21 cellular contexts compared by ENCODE assay signal in genomic region chr1:209936125-209936524, GRCh38. TPM values are rescaled to one million over a fixed set of nuclear protein-coding genes. Genes with fewer than 3 reads are reported as not detected.
"Had no signal": no experiment of that assay in that cellular context is flagged by ENCODE, and none has a peak within 500 bp of the region (broad histone marks: within the 10 kb centered on the region; RNA-seq: fewer than 3 reads in every experiment).

No MANE protein-coding gene starts in this region.

- ATAC-seq: effector memory CD8-positive, alpha-beta T cell; foreskin keratinocyte; gastroesophageal sphincter; heart right ventricle; left cardiac atrium; left lung; left ventricle myocardium superior; lower lobe of right lung; mucosa of descending colon had no signal

- H3K4me3 ChIP-seq: colonic mucosa, esophagus muscularis mucosa, gastroesophageal sphincter, heart right ventricle, left lung, lower lobe of right lung, mucosa of descending colon had no signal

- H3K36me3 ChIP-seq: colonic mucosa, esophagus muscularis mucosa, gastroesophageal sphincter, heart right ventricle, left lung, lower lobe of right lung had no signal

- FAIRE-seq: endothelial cell of umbilical vein, frontal cortex, keratinocyte had no signal

- H3K9me3 ChIP-seq: colonic mucosa, esophagus muscularis mucosa, gastroesophageal sphincter, heart right ventricle, left lung, lower lobe of right lung, mucosa of descending colon had no signal

- H3K4me1 ChIP-seq: colonic mucosa, foreskin keratinocyte, heart right ventricle, lower lobe of right lung had no signal

- H3K27ac ChIP-seq: colonic mucosa, esophagus muscularis mucosa, foreskin keratinocyte, gastroesophageal sphincter, heart right ventricle, left lung, lower lobe of right lung had no signal

- DNase-seq: colonic mucosa; cortex of kidney; effector CD8-positive, alpha-beta T cell; effector memory CD8-positive, alpha-beta T cell; foreskin keratinocyte; glutamatergic neuron; head of caudate nucleus; heart right ventricle; hippocampal formation; left cardiac atrium; left lung; left ventricle myocardium superior; lower lobe of right lung; mesenchymal stem cell; mucosa of descending colon; naive B cell had no signal

RNA-seq across cellular contexts. Expression of gene SYT14, which starts 1.9 kb away (rescaled TPM):
- polyA plus RNA-seq: heart right ventricle had no signal
